Comparison of ENCODE assay signal across 10 cellular contexts in genomic region chr5:139787257-139787567, GRCh38. TPM values are rescaled to one million over a fixed set of nuclear protein-coding genes. Genes with fewer than 3 reads are reported as not detected.
A peak's percentile ranks its signal among the peaks of the same experiment; 100 is the strongest.
DNase-seq lines count a peak whose midpoint lies in the region; ATAC-seq and TF ChIP-seq lines count a peak whose summit lies in the region.
"Had no signal": no experiment of that assay in that cellular context is flagged by ENCODE, and none has a peak within 500 bp of the region (broad histone marks: within the 10 kb centered on the region; RNA-seq: fewer than 3 reads in every experiment).

No MANE protein-coding gene starts in this region.

- no peaks in the 10 kb centered on the region for H3K79me2 ChIP-seq in DOHH2 (ENCODE audit: control insufficient read depth, low read length)

- H3F3A ChIP-seq in DOHH2 (ENCODE audit: control insufficient read depth, insufficient read depth): no peaks in the 10 kb centered on the region; the same call in 1 of the 2 replicates

- H3K4me3 ChIP-seq in DOHH2 (ENCODE audit: low read length) (peak overlapping the region; percentile 90), MG63 (peak overlapping the region; percentile 55), dorsolateral prefrontal cortex (peak overlapping the region in 44 of 59 donors; percentile 46 to 91 (median 71)), gastrocnemius medialis (peak overlapping the region in 3 of 4 donors; percentile 64 to 90 (median 68)), testis (peak overlapping the region in 1 of 2 donors; percentile 51)

- H4K20me1 ChIP-seq in DOHH2 (ENCODE audit: control insufficient read depth, insufficient read depth, low read depth, low read length): no peaks in the 10 kb centered on the region

- TF ChIP-seq CTCF in DOHH2 (IDR thresholded peaks at IDR 0.05; ENCODE audit: low read depth, low read length, poor library complexity, severe bottlenecking) (no peak), dorsolateral prefrontal cortex (IDR thresholded peaks at IDR 0.05 in 54 of 56, conservative IDR thresholded peaks at IDR 0.05 in 2 of 56; ENCODE audit: low read depth in 1 of 56, partially characterized antibody in 56 of 56) (no peak), gastrocnemius medialis (IDR thresholded peaks at IDR 0.05 in 4 of 5, conservative IDR thresholded peaks at IDR 0.05 in 1 of 5) (no peak), testis (IDR thresholded peaks at IDR 0.05) (no peak)

- 11 to 40% methylated on average over 1 to 5 of the region's 5 CpGs for WGBS in testis, 2 donors

- H3K27ac ChIP-seq in DOHH2 (ENCODE audit: low read depth, low read length) (no peak overlapping the region), dorsolateral prefrontal cortex (peak overlapping the region in 50 of 59 donors; percentile 90 to 100 (median 97)), gastrocnemius medialis (peak overlapping the region in 3 of 4 donors; percentile 84 to 92 (median 86)), testis (no peak overlapping the region)

- DNase-seq in MG63 (no peak), dorsolateral prefrontal cortex (no peak), gastrocnemius medialis (no peak), DMS153 (lab: John Stamatoyannopoulos, UW) (no peak), testis (no peak)

- H3K4me2 ChIP-seq in DOHH2 (ENCODE audit: low read length): peak overlapping the region; percentile 100

- H3K36me3 ChIP-seq in DOHH2 (ENCODE audit: control insufficient read depth, low read length) (no peaks in the 10 kb centered on the region), MG63 (no peaks in the 10 kb centered on the region), gastrocnemius medialis (no peaks in the 10 kb centered on the region), testis (ENCODE audit: low read depth, missing control alignments) (no peaks in the 10 kb centered on the region)
- H3K36me3 ChIP-seq: uterus had no signal

- H3K27me3 ChIP-seq in DOHH2 (ENCODE audit: control insufficient read depth, low read length) (peaks cover 11% of the 10 kb centered on the region), MG63 (no peaks in the 10 kb centered on the region), dorsolateral prefrontal cortex (no peaks in the 10 kb centered on the region), gastrocnemius medialis (no peaks in the 10 kb centered on the region), testis (no peaks in the 10 kb centered on the region)
- H3K27me3 ChIP-seq: uterus had no signal

- TF ChIP-seq POLR2A in gastrocnemius medialis (IDR thresholded peaks at IDR 0.05) (no peak), testis (IDR thresholded peaks at IDR 0.05) (no peak)

- H3K9me3 ChIP-seq in DOHH2 (ENCODE audit: control insufficient read depth, insufficient read depth, low read length) (no peaks in the 10 kb centered on the region), MG63 (no peaks in the 10 kb centered on the region), gastrocnemius medialis (no peaks in the 10 kb centered on the region), testis (no peaks in the 10 kb centered on the region)
- H3K9me3 ChIP-seq: uterus had no signal

- in situ Hi-C loops in gastrocnemius medialis (cut with MboI; ENCODE audit: low sequenced_read_pairs in 4 of 4): loop anchor here (5.0 to 25.0 kb wide), 10 partner anchors 48 to 575 kb away; partner anchors contain the start of gene SLC4A9 (in 1 of the 4)

- peaks cover 4% of the 10 kb centered on the region for H3K4me1 ChIP-seq in DOHH2 (ENCODE audit: control insufficient read depth, low read length)
- H3K4me1 ChIP-seq in gastrocnemius medialis: peaks cover 14 to 17% of the 10 kb centered on the region in 2 donors
- H3K4me1 ChIP-seq in testis: peaks cover 17% of the 10 kb centered on the region
- H3K4me1 ChIP-seq: uterus had no signal

- intact Hi-C loops in dorsolateral prefrontal cortex (cut with DNase I): loop anchor here (1.0 to 5.0 kb wide), 8 partner anchors 40 to 370 kb away; partner anchors contain the start of gene NRG2 (in 1 of the 2)
- intact Hi-C loops in gastrocnemius medialis (cut with DNase I; ENCODE audit: low total_unique reads): loop anchor here (1.0 to 5.0 kb wide), 6 partner anchors 57 to 370 kb away; partner anchors contain the start of gene NRG2
- intact Hi-C loops in testis (cut with DNase I; ENCODE audit: low total_unique reads): loop anchor here (5.0 to 10.0 kb wide), 2 partner anchors 180 to 368 kb away; no protein-coding TSS in a partner anchor

- H3K9me2 ChIP-seq in DOHH2 (replicated peaks; ENCODE audit: control insufficient read depth, low read length): no peaks in the 10 kb centered on the region

- peak in 1 of 2 donors; percentile 3 for ATAC-seq in gastrocnemius medialis
- ATAC-seq in GM18861 (IDR thresholded peaks at IDR 0.05; ENCODE audit: unreplicated experiment): no peak
- no peak for ATAC-seq in GM19035 (IDR thresholded peaks at IDR 0.05; ENCODE audit: unreplicated experiment)

RNA-seq across cellular contexts. Expression of gene PSD2, which starts 8.4 kb away (rescaled TPM):
- total RNA-seq in MG63 (2014; rRNA removed; shearing (Covaris generic); ENCODE audit: low replicate concordance): 0.16 TPM in 1 of 2 replicates, not detected in the other
- 100 to 1,000 TPM in 19 of 120 experiments, 10 to 100 TPM in 101; 37.2 to 251 (median 77.9) TPM for total RNA-seq in dorsolateral prefrontal cortex
- under 1 TPM in 1 of 4 donors, not detected in 3; 0.10 TPM for total RNA-seq in gastrocnemius medialis
- total RNA-seq in testis: 1 to 10 TPM; 1.9 to 2.0 TPM
- polyA plus RNA-seq in testis (ENCODE audit: insufficient read depth, low read depth, low replicate concordance): 1.6 TPM
- total RNA-seq: LHCN-M2 had no signal

Comparison
In these comparisons a context has a peak if more than half of its experiments do, and no peak if none do; other contexts are left out.
1. H3K27ac ChIP-seq: peak in dorsolateral prefrontal cortex (50 of 59) and gastrocnemius medialis (3 of 4); none in DOHH2 (single experiment) and testis (0 of 2).
2. RNA of gene PSD2, which starts 8.4 kb away (total RNA-seq): 37.2 to 251 TPM in dorsolateral prefrontal cortex; 1.9 to 2.0 TPM in testis, 0.16 TPM in MG63 and 0.10 TPM in gastrocnemius medialis; every median in the first group is over 10 times any median in the second.